ENCODE assay signal across 7 cellular contexts in genomic region chr12:112124918-112125249, GRCh38. TPM values are rescaled to one million over a fixed set of nuclear protein-coding genes. Genes with fewer than 3 reads are reported as not detected.
DNase-seq lines count a peak whose midpoint lies in the region; ATAC-seq and TF ChIP-seq lines count a peak whose summit lies in the region.

No MANE protein-coding gene starts in this region.

- H3K9me3 ChIP-seq in MM.1S (replicated peaks; ENCODE audit: insufficient read depth, low read length): no peaks in the 10 kb centered on the region

- in situ Hi-C loops in GM13977 (cut with MboI; ENCODE audit: low pct_unique_long_range_greater_than_20kb, low sequenced_read_pairs, unreplicated experiment): no loop called here

- peaks cover 20% of the 10 kb centered on the region for H3K4me1 Mint-ChIP-seq in progenitor cell of endocrine pancreas (ENCODE audit: low read depth)
- peaks cover 45% of the 10 kb centered on the region for H3K4me1 Mint-ChIP-seq in CD14-positive monocyte

- no peak overlapping the region for H3K4me3 ChIP-seq in MM.1S (ENCODE audit: low read length)
- peak overlapping the region in 56 of 59 donors; percentile 6 to 99 (median 95) for H3K4me3 ChIP-seq in dorsolateral prefrontal cortex

- H3K4me3 Mint-ChIP-seq in progenitor cell of endocrine pancreas (ENCODE audit: low read depth) (peak overlapping the region; percentile 86), CD14-positive monocyte (peak overlapping the region in 1 of 2 donors; percentile 86)

- H2AFZ ChIP-seq in MM.1S (ENCODE audit: low read length): peak overlapping the region; percentile 37; the same call in 1 of the 2 replicates

- DNase-seq in MM.1S (no peak), dorsolateral prefrontal cortex (no peak), progenitor cell of endocrine pancreas (ENCODE audit: low spot score, unreplicated experiment) (no peak), CD14-positive monocyte (ENCODE audit: low spot score) (no peak), HuH-7 (ENCODE audit: low spot score) (no peak), GM13977 (ENCODE audit: low spot score) (no peak)

- H3F3A ChIP-seq in MM.1S (ENCODE audit: insufficient read depth, low read length): no peaks in the 10 kb centered on the region; the same call in 1 of the 2 replicates

- no peaks in the 10 kb centered on the region for H3K27me3 Mint-ChIP-seq in progenitor cell of endocrine pancreas
- H3K27me3 Mint-ChIP-seq in CD14-positive monocyte (ENCODE audit: low read depth in 3 of 3): peaks cover 0 to 6% (median 0%) of the 10 kb centered on the region in 3 donors

- peak overlapping the region; percentile 36; the same call in 1 of the 2 replicates for H3K4me2 ChIP-seq in MM.1S (ENCODE audit: low read depth, low read length)

- H3K36me3 Mint-ChIP-seq in progenitor cell of endocrine pancreas (ENCODE audit: insufficient read depth): no peaks in the 10 kb centered on the region
- H3K36me3 Mint-ChIP-seq in CD14-positive monocyte: peaks cover 0 to 3% of the 10 kb centered on the region in 2 donors

- no peaks in the 10 kb centered on the region for H3K36me3 ChIP-seq in MM.1S (replicated peaks; ENCODE audit: insufficient read depth, low read length)

- H3K4me1 ChIP-seq in MM.1S (ENCODE audit: low read length): no peaks in the 10 kb centered on the region; the same call in 1 of the 2 replicates

- H3K9me3 Mint-ChIP-seq in progenitor cell of endocrine pancreas (ENCODE audit: low read depth) (no peaks in the 10 kb centered on the region), CD14-positive monocyte (peaks cover 0 to 3% (median 0%) of the 10 kb centered on the region in 7 donors)

- ATAC-seq in GM19438 (IDR thresholded peaks at IDR 0.05; ENCODE audit: low read depth, unreplicated experiment): peak; percentile 3

- H4K20me1 ChIP-seq in MM.1S (ENCODE audit: insufficient read depth, low read length): no peaks in the 10 kb centered on the region

- H3K27ac Mint-ChIP-seq in progenitor cell of endocrine pancreas (no peak overlapping the region), CD14-positive monocyte (peak overlapping the region in 3 of 7 donors; percentile 1 to 92 (median 14))

- H3K79me2 ChIP-seq in MM.1S (ENCODE audit: low read length): peaks cover 8% of the 10 kb centered on the region

- TF ChIP-seq CTCF in MM.1S (IDR thresholded peaks at IDR 0.05; ENCODE audit: low read length): no peak
- no peak for TF ChIP-seq CTCF in dorsolateral prefrontal cortex (IDR thresholded peaks at IDR 0.05 in 54 of 56, conservative IDR thresholded peaks at IDR 0.05 in 2 of 56; ENCODE audit: low read depth in 1 of 56, partially characterized antibody in 56 of 56)
- no peak for TF ChIP-seq CTCF in progenitor cell of endocrine pancreas (IDR thresholded peaks at IDR 0.05; ENCODE audit: unreplicated experiment)
- TF ChIP-seq CTCF in CD14-positive monocyte (IDR thresholded peaks at IDR 0.05): no peak
- TF ChIP-seq CTCF in GM13977 (IDR thresholded peaks at IDR 0.05; ENCODE audit: extremely low read depth, insufficient read depth, missing control alignments): no peak

- H3K9me2 ChIP-seq in MM.1S (replicated peaks; ENCODE audit: insufficient read depth, low read length): no peaks in the 10 kb centered on the region

- intact Hi-C loops in dorsolateral prefrontal cortex (cut with DNase I): loop anchor here (1.0 to 10.0 kb wide), 3 partner anchors 57 to 257 kb away; partner anchors contain the start of genes ERP29 (in 1 of the 2), HECTD4 (in 1 of the 2) and TMEM116 (in 1 of the 2)
- intact Hi-C loops in CD14-positive monocyte (cut with micrococcal nuclease): loop anchor here in 1 of 2 donors (5.0 to 10.0 kb wide), 2 partner anchors 260 to 287 kb away; partner anchors contain the start of gene HECTD4

- H3K27ac ChIP-seq in MM.1S (ENCODE audit: low read length): no peak overlapping the region
- peak overlapping the region in 55 of 59 donors; percentile 18 to 97 (median 89) for H3K27ac ChIP-seq in dorsolateral prefrontal cortex

- no peak overlapping the region for H3K9ac ChIP-seq in MM.1S (ENCODE audit: low read length)

- H3K27me3 ChIP-seq in MM.1S (replicated peaks; ENCODE audit: insufficient read depth, low read length): no peaks in the 10 kb centered on the region
- no peaks in the 10 kb centered on the region for H3K27me3 ChIP-seq in dorsolateral prefrontal cortex

RNA-seq across cellular contexts. Expression of gene TRAFD1, which starts 0.5 kb away (rescaled TPM):
- total RNA-seq in dorsolateral prefrontal cortex (10 to 100 TPM; 15.1 to 47.9 (median 24.8) TPM), progenitor cell of endocrine pancreas (34.7 and 35.4 TPM in 2 replicates)
- polyA plus RNA-seq in CD14-positive monocyte: 10 to 100 TPM; 82.3 to 83.6 TPM

RNA-seq across cellular contexts. Expression of gene NAA25, which starts 16.3 kb away (rescaled TPM):
- total RNA-seq in dorsolateral prefrontal cortex (10 to 100 TPM; 24.6 to 79.2 (median 44.6) TPM), progenitor cell of endocrine pancreas (34.0 and 34.5 TPM in 2 replicates)
- 1 to 10 TPM; 4.3 to 7.3 TPM for polyA plus RNA-seq in CD14-positive monocyte
